ENCODE assay signal across 22 cellular contexts in genomic region chr5:167442922-167443321, GRCh38.
DNase-seq lines count a peak whose midpoint lies in the region; ATAC-seq and TF ChIP-seq lines count a peak whose summit lies in the region.
"Had no signal": no experiment of that assay in that cellular context is flagged by ENCODE, and none has a peak within 500 bp of the region (broad histone marks: within the 10 kb centered on the region; RNA-seq: fewer than 3 reads in every experiment).

No MANE protein-coding gene starts in this region.

- no peak overlapping the region for H3K4me3 ChIP-seq in epithelial cell of proximal tubule (ENCODE audit: low read depth, low read length)
- H3K4me3 ChIP-seq in right lobe of liver: no peak overlapping the region
- H3K4me3 ChIP-seq: breast epithelium, lower lobe of right lung, prostate gland, SK-N-MC, suprapubic skin had no signal

- 12% methylated on average over 2 of the region's 2 CpGs for WGBS in right lobe of liver (ENCODE audit: insufficient coverage, low coverage, low lambda C conversion rate, missing lambda C conversion rate)

- intact Hi-C loops in right lobe of liver (cut with DNase I): no loop called here

- H3K4me1 ChIP-seq in right lobe of liver: peaks cover 0 to 11% (median 2%) of the 10 kb centered on the region in 4 donors
- H3K4me1 ChIP-seq: breast epithelium, lower lobe of right lung, prostate gland, suprapubic skin had no signal

- TF ChIP-seq CTCF in epithelial cell of proximal tubule (conservative IDR thresholded peaks at IDR 0.05; ENCODE audit: low read depth, low read length) (no peak), right lobe of liver (IDR thresholded peaks at IDR 0.05) (no peak)

- H3K27ac ChIP-seq in right lobe of liver: peak overlapping the region in 2 of 3 donors; percentile 28 to 41
- H3K27ac ChIP-seq: breast epithelium, lower lobe of right lung, prostate gland, SK-N-MC, suprapubic skin, WERI-Rb-1 had no signal

- in situ Hi-C loops in Caki2 (cut with HindIII; ENCODE audit: low pct_unique_long_range_greater_than_20kb, low sequenced_read_pairs): no loop called here

- no peaks in the 10 kb centered on the region for H3K9me3 ChIP-seq in right lobe of liver
- H3K9me3 ChIP-seq: breast epithelium, lower lobe of right lung, prostate gland, suprapubic skin had no signal

- DNase-seq in Caki2 (ENCODE audit: low read depth): peak; percentile 12
- peak; percentile 24 for DNase-seq in MV-4-11 (lab: John Stamatoyannopoulos, UW)
- DNase-seq in epithelial cell of proximal tubule (ENCODE audit: low read depth): peak; percentile 59
- peak in 2 of 3 donors; percentile 20 to 45 for DNase-seq in right lobe of liver
- DNase-seq in COLO668 (lab: John Stamatoyannopoulos, UW; ENCODE audit: unreplicated experiment): no peak
- no peak for DNase-seq in cerebellar cortex (ENCODE audit: low spot score)
- DNase-seq in activated CD4-positive, alpha-beta T cell treated with anti-CD3 and anti-CD28 coated beads for 48 hours: no peak
- DNase-seq: CD4-positive, alpha-beta memory T cell; GF-D8; HCEC 1CT; Kasumi-1; lower lobe of right lung; NCI-H1417; NCI-H526 treated with DMSO at 0.1 percent for 48 hours; RPMI8226; WERI-Rb-1 had no signal

- no peaks in the 10 kb centered on the region for H3K27me3 ChIP-seq in right lobe of liver
- H3K27me3 ChIP-seq: breast epithelium, suprapubic skin had no signal

- no peak for TF ChIP-seq POLR2A in right lobe of liver (IDR thresholded peaks at IDR 0.05)

- H3K36me3 ChIP-seq in right lobe of liver: no peaks in the 10 kb centered on the region
- H3K36me3 ChIP-seq: breast epithelium, lower lobe of right lung, prostate gland, suprapubic skin, WERI-Rb-1 had no signal

- ATAC-seq in right lobe of liver: peak; percentile 90 to 97 (median 91)
- ATAC-seq in HG03108 (IDR thresholded peaks at IDR 0.05; ENCODE audit: unreplicated experiment): no peak
- ATAC-seq: activated T-helper 17 cell treated with anti-CD3 and anti-CD28 coated beads, Interleukin-2, amount 50 U/mL, for 72 hours; lower lobe of right lung had no signal

Comparison
In these comparisons a context has a peak if more than half of its experiments do, and no peak if none do; other contexts are left out.
1. DNase-seq: peak in Caki2 (single experiment), MV-4-11 (single experiment), epithelial cell of proximal tubule (single experiment) and right lobe of liver (2 of 3); none in COLO668 (single experiment), cerebellar cortex (single experiment) and activated CD4-positive, alpha-beta T cell treated with anti-CD3 and anti-CD28 coated beads for 48 hours (single experiment).